In genomic region chr7:142800699-142801260, GRCh38 we compare ENCODE assay signal across 14 cellular contexts.
DNase-seq lines count a peak whose midpoint lies in the region; ATAC-seq lines count a peak whose summit lies in the region.
"Had no signal": no experiment of that assay in that cellular context is flagged by ENCODE, and none has a peak within 500 bp of the region (broad histone marks: within the 10 kb centered on the region; RNA-seq: fewer than 3 reads in every experiment).

No MANE protein-coding gene starts in this region.

- DNase-seq in activated CD8-positive, alpha-beta memory T cell treated with anti-CD3 and anti-CD28 coated beads for 24 hours: peak; percentile 78
- DNase-seq in activated CD8-positive, alpha-beta memory T cell treated with anti-CD3 and anti-CD28 coated beads, Interleukin-2, amount 50 U/mL, for 48 hours: no peak
- DNase-seq in activated CD8-positive, alpha-beta memory T cell treated with anti-CD3 and anti-CD28 coated beads, Interleukin-2, amount 50 U/mL, for 4 hours: peak; percentile 24
- DNase-seq in effector memory CD8-positive, alpha-beta T cell: no peak
- no peak for DNase-seq in stimulated activated naive B cell treated with anti-CD40 and anti-IgM and Interleukin-4, amounts not matched to agents 10 μg/mL and 1 μg/mL and 100 μg/mL, for 72 hours
- no peak for DNase-seq in stimulated activated CD4-positive, alpha-beta T cell treated with anti-CD3 and anti-CD28 coated beads, Interleukin-15, amount 100 ng/mL, for 24 hours
- no peak for DNase-seq in inferior parietal cortex (ENCODE audit: extremely low spot score)
- DNase-seq: colonic mucosa; NCI-H1930; NCI-H524 treated with DMSO at 0.1 percent for 48 hours; stimulated activated CD4-positive, alpha-beta T cell treated with anti-CD3 and anti-CD28 coated beads, Interleukin-4, amount 100 ng/mL, for 4 hours had no signal

- peak overlapping the region; percentile 99 to 100 for H3K4me3 Mint-ChIP-seq in effector memory CD8-positive, alpha-beta T cell
- H3K4me3 Mint-ChIP-seq in stimulated activated naive B cell treated with anti-CD40 and anti-IgM and Interleukin-4, amounts not matched to agents 10 μg/mL and 1 μg/mL and 100 μg/mL, for 72 hours: no peak overlapping the region

- peaks cover 72 to 82% of the 10 kb centered on the region in 2 donors for H3K4me1 Mint-ChIP-seq in effector memory CD8-positive, alpha-beta T cell (ENCODE audit: low read depth in 2 of 2)
- peaks cover 65 to 81% of the 10 kb centered on the region in 2 donors for H3K4me1 Mint-ChIP-seq in stimulated activated naive B cell treated with anti-CD40 and anti-IgM and Interleukin-4, amounts not matched to agents 10 μg/mL and 1 μg/mL and 100 μg/mL, for 72 hours

- H3K36me3 Mint-ChIP-seq in effector memory CD8-positive, alpha-beta T cell (ENCODE audit: insufficient read depth): peaks cover 97% of the 10 kb centered on the region
- H3K36me3 Mint-ChIP-seq in stimulated activated naive B cell treated with anti-CD40 and anti-IgM and Interleukin-4, amounts not matched to agents 10 μg/mL and 1 μg/mL and 100 μg/mL, for 72 hours: peaks cover 35 to 60% of the 10 kb centered on the region in 2 donors

- H3K27ac Mint-ChIP-seq in effector memory CD8-positive, alpha-beta T cell: peak overlapping the region; percentile 99
- H3K27ac Mint-ChIP-seq in stimulated activated naive B cell treated with anti-CD40 and anti-IgM and Interleukin-4, amounts not matched to agents 10 μg/mL and 1 μg/mL and 100 μg/mL, for 72 hours: peak overlapping the region; percentile 78

- H3K27me3 Mint-ChIP-seq in effector memory CD8-positive, alpha-beta T cell: no peaks in the 10 kb centered on the region
- H3K27me3 Mint-ChIP-seq in stimulated activated naive B cell treated with anti-CD40 and anti-IgM and Interleukin-4, amounts not matched to agents 10 μg/mL and 1 μg/mL and 100 μg/mL, for 72 hours: no peaks in the 10 kb centered on the region

- no peak for ATAC-seq in effector memory CD8-positive, alpha-beta T cell (replicated peaks)
- ATAC-seq in stimulated activated naive B cell treated with anti-CD40 and anti-IgM and Interleukin-4, amounts not matched to agents 10 μg/mL and 1 μg/mL and 100 μg/mL, for 72 hours (replicated peaks): no peak
- ATAC-seq in HG02623 (IDR thresholded peaks at IDR 0.05; ENCODE audit: unreplicated experiment): no peak
- ATAC-seq: GM12878, SK-N-SH treated with all-trans-retinoic acid at 6 μM for 48 hours had no signal

- no peaks in the 10 kb centered on the region for H3K9me3 Mint-ChIP-seq in effector memory CD8-positive, alpha-beta T cell
- H3K9me3 Mint-ChIP-seq in stimulated activated naive B cell treated with anti-CD40 and anti-IgM and Interleukin-4, amounts not matched to agents 10 μg/mL and 1 μg/mL and 100 μg/mL, for 72 hours: peaks cover 0 to 3% of the 10 kb centered on the region in 2 donors

Comparison
In these comparisons a context has a peak if more than half of its experiments do, and no peak if none do; other contexts are left out.
1. DNase-seq: peak in activated CD8-positive, alpha-beta memory T cell treated with anti-CD3 and anti-CD28 coated beads for 24 hours (single experiment) and activated CD8-positive, alpha-beta memory T cell treated with anti-CD3 and anti-CD28 coated beads, Interleukin-2, amount 50 U/mL, for 4 hours (single experiment); none in activated CD8-positive, alpha-beta memory T cell treated with anti-CD3 and anti-CD28 coated beads, Interleukin-2, amount 50 U/mL, for 48 hours (single experiment), effector memory CD8-positive, alpha-beta T cell (0 of 3), stimulated activated naive B cell treated with anti-CD40 and anti-IgM and Interleukin-4, amounts not matched to agents 10 μg/mL and 1 μg/mL and 100 μg/mL, for 72 hours (single experiment), stimulated activated CD4-positive, alpha-beta T cell treated with anti-CD3 and anti-CD28 coated beads, Interleukin-15, amount 100 ng/mL, for 24 hours (single experiment) and inferior parietal cortex (single experiment).
2. H3K4me3 Mint-ChIP-seq: peak in effector memory CD8-positive, alpha-beta T cell (2 of 2); none in stimulated activated naive B cell treated with anti-CD40 and anti-IgM and Interleukin-4, amounts not matched to agents 10 μg/mL and 1 μg/mL and 100 μg/mL, for 72 hours (0 of 2).